17 cellular contexts compared by ENCODE assay signal in genomic region chr20:32970973-32971300, GRCh38. TPM values are rescaled to one million over a fixed set of nuclear protein-coding genes. Genes with fewer than 3 reads are reported as not detected.
DNase-seq lines count a peak whose midpoint lies in the region; ATAC-seq, FAIRE-seq and TF ChIP-seq lines count a peak whose summit lies in the region.
"Had no signal": no experiment of that assay in that cellular context is flagged by ENCODE, and none has a peak within 500 bp of the region (broad histone marks: within the 10 kb centered on the region; RNA-seq: fewer than 3 reads in every experiment).

No MANE protein-coding gene starts in this region.

- H3K27me3 ChIP-seq in H1 (replicated peaks in 1 of 4; ENCODE audit: control insufficient read depth in 3 of 4, extremely low read depth in 1 of 4, insufficient read depth in 3 of 4, low read length in 3 of 4) = no peaks in the 10 kb centered on the region
- H3K27me3 ChIP-seq: testis had no signal

- no peak for TF ChIP-seq CTCF in H1 (IDR thresholded peaks at IDR 0.05; ENCODE audit: control extremely low read depth in 1 of 3, insufficient read depth in 1 of 3, low read depth in 1 of 3, low read length in 3 of 3)

- H3K4me3 ChIP-seq in H1 (ENCODE audit: extremely low read depth in 1 of 4, insufficient read depth in 2 of 4, low read depth in 3 of 4, low read length in 4 of 4) = no peak overlapping the region
- H3K4me3 ChIP-seq: testis had no signal

- peak overlapping the region; percentile 13; the same call in 1 of the 2 replicates for H3K18ac ChIP-seq in H1 (ENCODE audit: extremely low read depth, low read length)

- no peaks in the 10 kb centered on the region for H4K20me1 ChIP-seq in H1 (replicated peaks in 1 of 2; ENCODE audit: control insufficient read depth in 1 of 2, insufficient read depth in 2 of 2, low read length in 2 of 2)

- no peak for TF ChIP-seq POLR2A in H1 (IDR thresholded peaks at IDR 0.05; ENCODE audit: control extremely low read depth in 1 of 2, low read depth in 2 of 2, low read length in 2 of 2)

- peak overlapping the region; percentile 54; the same call in 1 of the 2 replicates for H2BK5ac ChIP-seq in H1 (ENCODE audit: low read depth, low read length)

- peaks cover 10 to 25% (median 16%) of the 10 kb centered on the region in 4 experiments for H3K4me1 ChIP-seq in H1 (replicated peaks in 1 of 4; ENCODE audit: control insufficient read depth in 3 of 4, insufficient read depth in 4 of 4, low read length in 3 of 4)
- H3K4me1 ChIP-seq: testis had no signal

- H3K27ac ChIP-seq in KOPT-K1 (ENCODE audit: low read depth, low read length, poor library complexity, severe bottlenecking) (peak overlapping the region; percentile 97), H1 (ENCODE audit: low read depth, low read length) (no peak overlapping the region)
- H3K27ac ChIP-seq: testis had no signal

- H3K27ac Mint-ChIP-seq in activated naive CD4-positive, alpha-beta T cell treated with anti-CD3 and anti-CD28 coated beads, Interleukin-2, amount 50 U/mL, for 24 hours = no peak overlapping the region
- no peak overlapping the region for H3K27ac Mint-ChIP-seq in stimulated activated naive CD8-positive, alpha-beta T cell treated with anti-CD3 and anti-CD28 coated beads, Interleukin-15, amount 100 ng/mL, for 72 hours
- H3K27ac Mint-ChIP-seq: activated CD4-positive, alpha-beta T cell treated with anti-CD3 and anti-CD28 coated beads for 36 hours; nephron had no signal

- H3K9ac ChIP-seq in H1 (replicated peaks in 1 of 4; ENCODE audit: extremely low read depth in 1 of 4, low read depth in 3 of 4, low read length in 3 of 4) = no peak overlapping the region

- H2BK15ac ChIP-seq in H1 (ENCODE audit: low read length) = no peak overlapping the region

- WGBS in H1 (ENCODE audit: extremely low coverage in 1 of 2, insufficient coverage in 1 of 2, insufficient read length in 1 of 2, insufficient replicate concordance in 2 of 2, low coverage in 1 of 2, low lambda C conversion rate in 2 of 2, missing lambda C conversion rate in 1 of 2), 2 experiments = 76% methylated on average over 2 of the region's 2 CpGs; no CpG with 5 or more reads in 1 of the 2 experiments

- peak overlapping the region; percentile 66 for H2BK120ac ChIP-seq in H1 (replicated peaks; ENCODE audit: low read depth, low read length)

- H3K79me2 ChIP-seq in H1 (ENCODE audit: control insufficient read depth in 1 of 2, insufficient read depth in 2 of 2, low read length in 2 of 2) = no peaks in the 10 kb centered on the region

- TF ChIP-seq EP300 in H1 (IDR thresholded peaks at IDR 0.05; ENCODE audit: borderline replicate concordance in 1 of 2, low read depth in 2 of 2, low read length in 2 of 2) = no peak

- peak overlapping the region; percentile 71 for H3K4ac ChIP-seq in H1 (replicated peaks; ENCODE audit: insufficient read length, low read depth, low read length)

- no peak for ATAC-seq in stimulated activated naive CD8-positive, alpha-beta T cell treated with anti-CD3 and anti-CD28 coated beads, Interleukin-15, amount 100 ng/mL, for 72 hours
- ATAC-seq: activated CD4-positive, alpha-beta T cell treated with anti-CD3 and anti-CD28 coated beads for 36 hours had no signal

- FAIRE-seq in H1 (lab: Jason Lieb, UNC) = no peak

- no peak overlapping the region for H3K56ac ChIP-seq in H1 (replicated peaks; ENCODE audit: insufficient read length, low read depth, low read length)

- DNase-seq in activated naive CD4-positive, alpha-beta T cell treated with anti-CD3 and anti-CD28 coated beads, Interleukin-2, amount 50 U/mL, for 16 hours = no peak
- DNase-seq in H1 (ENCODE audit: low read depth in 1 of 2, low spot score in 2 of 2) = peak in 1 of 2 experiments; percentile 43
- no peak for DNase-seq in stimulated activated naive CD8-positive, alpha-beta T cell treated with anti-CD3 and anti-CD28 coated beads, Interleukin-15, amount 100 ng/mL, for 72 hours
- DNase-seq in GM19238 (ENCODE audit: insufficient read length, low spot score) = no peak
- no peak for DNase-seq in AML-193 (lab: John Stamatoyannopoulos, UW)
- no peak for DNase-seq in kidney tubule cell (ENCODE audit: low spot score)
- DNase-seq: activated CD4-positive, alpha-beta T cell treated with anti-CD3 and anti-CD28 coated beads for 36 hours; activated naive CD4-positive, alpha-beta T cell treated with Interleukin-2 at 50 U/mL for 16 hours; DMS53; NCI-H1436; NCI-H446 treated with DMSO at 0.1 percent for 48 hours had no signal

- no peak overlapping the region for H2AFZ ChIP-seq in H1 (ENCODE audit: low read length)

- H3K4me2 ChIP-seq in H1 (ENCODE audit: insufficient read depth in 1 of 2, low read depth in 2 of 2, low read length in 2 of 2) = no peak overlapping the region

- peak overlapping the region; percentile 94; the same call in 1 of the 2 replicates for H2BK12ac ChIP-seq in H1 (ENCODE audit: low read depth, low read length)

- H4K91ac ChIP-seq in H1 (replicated peaks; ENCODE audit: insufficient read length, low read length) = peak overlapping the region; percentile 98

- peaks cover 2% of the 10 kb centered on the region for H3K36me3 Mint-ChIP-seq in activated naive CD4-positive, alpha-beta T cell treated with anti-CD3 and anti-CD28 coated beads, Interleukin-2, amount 50 U/mL, for 24 hours
- H3K36me3 Mint-ChIP-seq: IgD-negative memory B cell had no signal

- no peaks in the 10 kb centered on the region for H3K36me3 ChIP-seq in KOPT-K1 (ENCODE audit: insufficient read depth, low read length)
- no peaks in the 10 kb centered on the region for H3K36me3 ChIP-seq in H1 (ENCODE audit: control insufficient read depth in 2 of 4, insufficient read depth in 4 of 4, low read length in 3 of 4)

- H3K4me1 Mint-ChIP-seq in activated naive CD4-positive, alpha-beta T cell treated with anti-CD3 and anti-CD28 coated beads, Interleukin-2, amount 50 U/mL, for 24 hours = peaks cover 49% of the 10 kb centered on the region
- H3K4me1 Mint-ChIP-seq in stimulated activated naive CD8-positive, alpha-beta T cell treated with anti-CD3 and anti-CD28 coated beads, Interleukin-15, amount 100 ng/mL, for 72 hours = no peaks in the 10 kb centered on the region
- H3K4me1 Mint-ChIP-seq: nephron had no signal

- POLR2A ChIA-PET in H1 (lab: Charles Lee; ENCODE audit: partially characterized antibody) = no interaction called here

- no peak overlapping the region for H4K5ac ChIP-seq in H1 (ENCODE audit: insufficient read length, low read depth, low read length)

- peak overlapping the region; percentile 73 for H3K14ac ChIP-seq in H1 (ENCODE audit: insufficient read length)

- CTCF ChIA-PET in H1 (lab: Charles Lee; ENCODE audit: partially characterized antibody) = interaction anchor here (1.3 to 2.2 kb wide), 4 partner anchors 25 to 47 kb away, joined by 3 to 11 read pairs (median 5); partner anchors contain the start of gene SUN5

- no peaks in the 10 kb centered on the region for H3K23me2 ChIP-seq in H1 (ENCODE audit: low read depth, low read length)

- TF ChIP-seq RAD21 in H1 (IDR thresholded peaks at IDR 0.05 in 1 of 2, conservative IDR thresholded peaks at IDR 0.05 in 1 of 2; ENCODE audit: low read depth in 2 of 2, low read length in 2 of 2) = no peak

- no peaks in the 10 kb centered on the region; the same call in 1 of the 2 replicates for H3K79me1 ChIP-seq in H1 (ENCODE audit: low read depth, low read length)

- peak overlapping the region; percentile 24 for H3K4me3 Mint-ChIP-seq in activated naive CD4-positive, alpha-beta T cell treated with anti-CD3 and anti-CD28 coated beads, Interleukin-2, amount 50 U/mL, for 24 hours
- H3K4me3 Mint-ChIP-seq in stimulated activated naive CD8-positive, alpha-beta T cell treated with anti-CD3 and anti-CD28 coated beads, Interleukin-15, amount 100 ng/mL, for 72 hours = peak overlapping the region; percentile 12 to 44
- H3K4me3 Mint-ChIP-seq: activated CD4-positive, alpha-beta T cell treated with anti-CD3 and anti-CD28 coated beads for 36 hours; nephron had no signal

- no peak overlapping the region for H3K23ac ChIP-seq in H1 (ENCODE audit: insufficient read length)

- no peaks in the 10 kb centered on the region for H3K9me3 Mint-ChIP-seq in activated naive CD4-positive, alpha-beta T cell treated with anti-CD3 and anti-CD28 coated beads, Interleukin-2, amount 50 U/mL, for 24 hours
- H3K9me3 Mint-ChIP-seq in stimulated activated naive CD8-positive, alpha-beta T cell treated with anti-CD3 and anti-CD28 coated beads, Interleukin-15, amount 100 ng/mL, for 72 hours = peaks cover 5 to 8% of the 10 kb centered on the region in 2 donors
- H3K9me3 Mint-ChIP-seq: nephron had no signal

- H2BK20ac ChIP-seq in H1 (ENCODE audit: low read length) = peak overlapping the region; percentile 82; the same call in 1 of the 2 replicates

- H3K9me3 ChIP-seq in KOPT-K1 (ENCODE audit: insufficient read depth, low read length, poor library complexity, severe bottlenecking) (peaks cover 4% of the 10 kb centered on the region), H1 (ENCODE audit: insufficient read depth in 2 of 2, low read depth in 1 of 2, low read length in 1 of 2) (no peaks in the 10 kb centered on the region)
- H3K9me3 ChIP-seq: testis had no signal

- no peak overlapping the region for H4K8ac ChIP-seq in H1 (ENCODE audit: extremely low read depth, insufficient read depth, low read length)

- H2AK5ac ChIP-seq in H1 (ENCODE audit: low read depth, low read length) = peak overlapping the region; percentile 94; the same call in 1 of the 2 replicates

- no peaks in the 10 kb centered on the region for H3K27me3 Mint-ChIP-seq in activated naive CD4-positive, alpha-beta T cell treated with anti-CD3 and anti-CD28 coated beads, Interleukin-2, amount 50 U/mL, for 24 hours
- no peaks in the 10 kb centered on the region for H3K27me3 Mint-ChIP-seq in stimulated activated naive CD8-positive, alpha-beta T cell treated with anti-CD3 and anti-CD28 coated beads, Interleukin-15, amount 100 ng/mL, for 72 hours
- H3K27me3 Mint-ChIP-seq: activated CD4-positive, alpha-beta T cell treated with anti-CD3 and anti-CD28 coated beads for 36 hours; IgD-negative memory B cell had no signal

RNA-seq across cellular contexts. Expression of gene SUN5, which starts 33.3 kb away (rescaled TPM):
- not detected in 2 replicates for total RNA-seq in H1 (2021; fragmentation: NEBNext Ultra II Directional; extraction: Animal tissue kit (Norgen Biotek cat#: 25700))
- not detected in 2 replicates for polyA plus RNA-seq in H1 (2011; rRNA removed)
- polyA plus RNA-seq in H1 (2011; cell fraction: cytosol; rRNA removed) = not detected
- not detected for polyA plus RNA-seq in H1 (2011; cell fraction: nucleus; rRNA removed)
- polyA plus RNA-seq in H1 (2012, experiment 1 of 2) = not detected in 4 replicates
- polyA plus RNA-seq in H1 (2012, experiment 2 of 2) = not detected
- polyA plus RNA-seq in H1 (2013, experiment 1 of 2) = not detected
- polyA plus RNA-seq in H1 (2013, experiment 2 of 2) = not detected
- polyA minus RNA-seq in H1 (2011; rRNA and poly(A)+ RNA removed) = not detected in 2 replicates
- not detected for polyA minus RNA-seq in H1 (2011; cell fraction: cytosol; rRNA and poly(A)+ RNA removed)
- not detected for polyA minus RNA-seq in H1 (2011; cell fraction: nucleus; rRNA and poly(A)+ RNA removed)
- total RNA-seq: activated CD4-positive, alpha-beta T cell treated with anti-CD3 and anti-CD28 coated beads for 36 hours; cardiac septum had no signal
- polyA plus RNA-seq: IgD-negative memory B cell had no signal

RNA-seq across cellular contexts. Expression of gene BPIFB2, which starts 36.6 kb away (rescaled TPM):
- not detected in 2 replicates for total RNA-seq in H1 (2021; fragmentation: NEBNext Ultra II Directional; extraction: Animal tissue kit (Norgen Biotek cat#: 25700))
- polyA plus RNA-seq in H1 (2011; rRNA removed) = not detected in 2 replicates
- 0.62 TPM for polyA plus RNA-seq in H1 (2011; cell fraction: cytosol; rRNA removed)
- not detected for polyA plus RNA-seq in H1 (2011; cell fraction: nucleus; rRNA removed)
- polyA plus RNA-seq in H1 (2012, experiment 1 of 2) = not detected in 4 replicates
- 0.13 TPM for polyA plus RNA-seq in H1 (2012, experiment 2 of 2)
- not detected for polyA plus RNA-seq in H1 (2013, experiment 1 of 2)
- not detected for polyA plus RNA-seq in H1 (2013, experiment 2 of 2)
- polyA minus RNA-seq in H1 (2011; rRNA and poly(A)+ RNA removed) = 0.15 TPM in 1 of 2 replicates, not detected in the other
- polyA minus RNA-seq in H1 (2011; cell fraction: cytosol; rRNA and poly(A)+ RNA removed) = not detected
- not detected for polyA minus RNA-seq in H1 (2011; cell fraction: nucleus; rRNA and poly(A)+ RNA removed)
- total RNA-seq: activated CD4-positive, alpha-beta T cell treated with anti-CD3 and anti-CD28 coated beads for 36 hours; cardiac septum had no signal
- polyA plus RNA-seq: IgD-negative memory B cell had no signal
